ENCODE assay signal across 25 cellular contexts in genomic region chr2:222307978-222308479, GRCh38. TPM values are rescaled to one million over a fixed set of nuclear protein-coding genes. Genes with fewer than 3 reads are reported as not detected.
"Had no signal": no experiment of that assay in that cellular context is flagged by ENCODE, and none has a peak within 500 bp of the region (broad histone marks: within the 10 kb centered on the region; RNA-seq: fewer than 3 reads in every experiment).

No MANE protein-coding gene starts in this region.

- H3K4me3 Mint-ChIP-seq: activated CD4-positive, alpha-beta memory T cell treated with anti-CD3 and anti-CD28 coated beads for 36 hours; activated CD4-positive, alpha-beta T cell treated with anti-CD3 and anti-CD28 coated beads, Interleukin-2, amount 10 ng/mL, durations not matched to agents 7 days and 5 days; activated naive CD4-positive, alpha-beta T cell treated with anti-CD3 and anti-CD28 coated beads for 36 hours; activated T-cell treated with anti-CD3 and anti-CD28 coated beads, Interleukin-2, amount 50 U/mL, for 4 hours had no signal

- H3K9me3 Mint-ChIP-seq: activated CD4-positive, alpha-beta memory T cell treated with anti-CD3 and anti-CD28 coated beads for 36 hours; activated T-cell treated with anti-CD3 and anti-CD28 coated beads, Interleukin-2, amount 50 U/mL, for 4 hours; T-cell had no signal

- H3K27ac Mint-ChIP-seq: activated CD4-positive, alpha-beta memory T cell treated with anti-CD3 and anti-CD28 coated beads for 36 hours; activated naive CD4-positive, alpha-beta T cell treated with anti-CD3 and anti-CD28 coated beads for 36 hours; activated naive CD8-positive, alpha-beta T cell had no signal

- H3K4me3 ChIP-seq: MG63 had no signal

- H3K27ac ChIP-seq: VCaP had no signal

- H3K36me3 Mint-ChIP-seq: activated naive CD8-positive, alpha-beta T cell had no signal

- H3K36me3 ChIP-seq: MG63 had no signal

- DNase-seq: activated CD4-positive, alpha-beta memory T cell treated with anti-CD3 and anti-CD28 coated beads for 36 hours; activated CD4-positive, alpha-beta T cell treated with anti-CD3 and anti-CD28 coated beads, Interleukin-2, amount 10 ng/mL, durations not matched to agents 7 days and 5 days; activated CD4-positive, CD25-positive, alpha-beta regulatory T cell; activated CD8-positive, alpha-beta memory T cell treated with anti-CD3 and anti-CD28 coated beads for 24 hours; activated effector memory CD4-positive, alpha-beta T cell treated with anti-CD3 and anti-CD28 coated beads, Interleukin-2, amount 50 U/mL, for 16 hours; activated naive CD4-positive, alpha-beta T cell treated with anti-CD3 and anti-CD28 coated beads for 36 hours; activated T-cell treated with anti-CD3 and anti-CD28 coated beads, Interleukin-2, amount 50 U/mL, for 4 hours; amygdala; central memory CD4-positive, alpha-beta T cell; MG63; MV-4-11; NCI-H1092 treated with DMSO at 0.1 percent for 48 hours; NCI-H1417 treated with DMSO at 0.1 percent for 48 hours; NCI-H1694; NCI-H2029; NCI-H345; NCI-H510A; NCI-H526 treated with DMSO at 0.1 percent for 48 hours; NCI-H82; SIG-M5; T-cell had no signal

- H3K9me3 ChIP-seq: MG63 had no signal

RNA-seq across cellular contexts. Expression of gene PAX3, which starts 9.2 kb away (rescaled TPM):
- total RNA-seq: activated CD4-positive, alpha-beta memory T cell treated with anti-CD3 and anti-CD28 coated beads for 36 hours; activated CD4-positive, alpha-beta T cell treated with anti-CD3 and anti-CD28 coated beads, Interleukin-2, amount 10 ng/mL, durations not matched to agents 7 days and 5 days; activated naive CD4-positive, alpha-beta T cell treated with anti-CD3 and anti-CD28 coated beads for 36 hours; activated T-cell treated with anti-CD3 and anti-CD28 coated beads, Interleukin-2, amount 50 U/mL, for 4 hours; OCI-LY7; T-cell; T-helper 2 cell treated with Interferon-gamma antibody and Interleukin-4, amounts not matched to agents 100 ng/mL and 5 ng/mL, for 36 hours had no signal
